ENCODE assay signal across 11 cellular contexts in genomic region chr1:21325731-21326387, GRCh38. TPM values are rescaled to one million over a fixed set of nuclear protein-coding genes. Genes with fewer than 3 reads are reported as not detected.
A peak's percentile ranks its signal among the peaks of the same experiment; 100 is the strongest.
DNase-seq lines count a peak whose midpoint lies in the region; ATAC-seq and TF ChIP-seq lines count a peak whose summit lies in the region.
"Had no signal": no experiment of that assay in that cellular context is flagged by ENCODE, and none has a peak within 500 bp of the region (broad histone marks: within the 10 kb centered on the region; RNA-seq: fewer than 3 reads in every experiment).

No MANE protein-coding gene starts in this region.

- H3K36me3 Mint-ChIP-seq in endothelial cell (ENCODE audit: low read depth, unreplicated experiment), result peaks cover 7% of the 10 kb centered on the region

- H3K9me3 ChIP-seq in AG04450 (ENCODE audit: control insufficient read depth, insufficient read depth, low read length), result no peaks in the 10 kb centered on the region
- no peaks in the 10 kb centered on the region for H3K9me3 ChIP-seq in Panc1 (ENCODE audit: control insufficient read depth, insufficient read depth, low read depth, low read length)
- H3K9me3 ChIP-seq in osteoblast (ENCODE audit: low read depth, low read length), result no peaks in the 10 kb centered on the region

- H4K20me1 ChIP-seq in osteoblast (ENCODE audit: insufficient read depth, low read length), result no peaks in the 10 kb centered on the region

- peaks cover 12% of the 10 kb centered on the region for H3K27me3 Mint-ChIP-seq in endothelial cell (ENCODE audit: unreplicated experiment)

- H3K27ac ChIP-seq in AG04450 (ENCODE audit: low read depth, low read length), result peak overlapping the region; percentile 95
- H3K27ac ChIP-seq in Panc1 (ENCODE audit: low read length), result peak overlapping the region; percentile 97
- no peak overlapping the region for H3K27ac ChIP-seq in osteoblast (ENCODE audit: low read depth, low read length)
- H3K27ac ChIP-seq in foreskin keratinocyte, result no peak overlapping the region
- H3K27ac ChIP-seq: VCaP had no signal

- H3K36me3 ChIP-seq in Panc1 (ENCODE audit: control insufficient read depth, insufficient read depth, low read length) (no peaks in the 10 kb centered on the region; the same call in 1 of the 2 replicates), osteoblast (ENCODE audit: insufficient read depth, low read length) (no peaks in the 10 kb centered on the region)

- H3K79me2 ChIP-seq in osteoblast (ENCODE audit: insufficient read depth, low read length), result peaks cover 12% of the 10 kb centered on the region

- TF ChIP-seq CTCF in AG04450 (IDR thresholded peaks at IDR 0.05; ENCODE audit: low read depth, low read length), result no peak
- TF ChIP-seq CTCF in Panc1 (IDR thresholded peaks at IDR 0.05), result no peak
- TF ChIP-seq CTCF in endothelial cell (IDR thresholded peaks at IDR 0.05; ENCODE audit: unreplicated experiment), result no peak
- TF ChIP-seq CTCF in osteoblast (IDR thresholded peaks at IDR 0.05; ENCODE audit: extremely low read depth, low read depth, low read length), result no peak
- TF ChIP-seq CTCF in foreskin keratinocyte (conservative IDR thresholded peaks at IDR 0.05), result no peak

- no peak overlapping the region for H3K4me3 Mint-ChIP-seq in endothelial cell (ENCODE audit: unreplicated experiment)

- H3K4me1 Mint-ChIP-seq in endothelial cell (ENCODE audit: unreplicated experiment), result peaks cover 86% of the 10 kb centered on the region

- in situ Hi-C loops in Panc1 (cut with HindIII; ENCODE audit: low pct_unique_long_range_greater_than_20kb, low sequenced_read_pairs), result no loop called here

- peak overlapping the region; percentile 78 for H3K27ac Mint-ChIP-seq in endothelial cell (ENCODE audit: unreplicated experiment)

- H3K4me3 ChIP-seq in AG04450 (ENCODE audit: low read depth, low read length) (no peak overlapping the region), Panc1 (ENCODE audit: low read depth in 2 of 2, low read length in 2 of 2) (peak overlapping the region in 1 of 2 experiments; percentile 38; a peak in 2 of 4 replicates), osteoblast (ENCODE audit: insufficient read depth, low read length) (no peak overlapping the region)
- H3K4me3 ChIP-seq: K562 had no signal

- BruUV-seq in Panc1 (replicated peaks; lab: Mats Ljungman, UMichigan), result no TSS peak

- H3K27me3 ChIP-seq in AG04450 (ENCODE audit: control insufficient read depth, insufficient read depth, low read length), result no peaks in the 10 kb centered on the region
- H3K27me3 ChIP-seq in Panc1 (ENCODE audit: control insufficient read depth, insufficient read depth, low read length), result no peaks in the 10 kb centered on the region
- H3K27me3 ChIP-seq in osteoblast (ENCODE audit: insufficient read depth, low read length), result no peaks in the 10 kb centered on the region
- H3K27me3 ChIP-seq in foreskin keratinocyte, result no peaks in the 10 kb centered on the region

- no peak overlapping the region for H3K4me2 ChIP-seq in osteoblast (ENCODE audit: insufficient read depth, low read length)

- H2AFZ ChIP-seq in osteoblast (ENCODE audit: low read length), result no peak overlapping the region

- no peak; the same call in 1 of the 2 replicates for ATAC-seq in Panc1
- no peak for ATAC-seq in foreskin keratinocyte
- ATAC-seq: K562 had no signal

- H3K4me1 ChIP-seq in Panc1 (ENCODE audit: control insufficient read depth, insufficient read depth, low read length) (peaks cover 91% of the 10 kb centered on the region), osteoblast (ENCODE audit: insufficient read depth, low read length) (peaks cover 40% of the 10 kb centered on the region), foreskin keratinocyte (peaks cover 33% of the 10 kb centered on the region)

- intact Hi-C loops in Panc1 (cut with micrococcal nuclease; ENCODE audit: unreplicated experiment), result no loop called here

- POLR2A ChIA-PET in AG04450 (lab: Yijun Ruan, JAX), result interaction anchor here (2.6 kb wide), 1 partner anchor 13 kb away, joined by 15 read pairs; no protein-coding TSS in a partner anchor
- POLR2A ChIA-PET in Panc1 (lab: Charles Lee), result interaction anchor here (0.6 kb wide), 2 partner anchors 35 to 107 kb away, joined by 5 to 9 read pairs; no protein-coding TSS in a partner anchor

- CTCF ChIA-PET in AG04450 (lab: Charles Lee), result interaction anchor here (0.6 to 3.5 kb wide), 6 partner anchors 9 to 94 kb away, joined by 3 to 22 read pairs (median 8); no protein-coding TSS in a partner anchor
- CTCF ChIA-PET in Panc1 (lab: Charles Lee), result interaction anchor here (1.0 to 2.5 kb wide), 5 partner anchors 12 to 93 kb away, joined by 4 to 17 read pairs (median 7); no protein-coding TSS in a partner anchor

- H3K9me3 Mint-ChIP-seq in endothelial cell (ENCODE audit: unreplicated experiment), result no peaks in the 10 kb centered on the region

- no peak for DNase-seq in AG04450 (ENCODE audit: low read depth, low spot score)
- DNase-seq in Panc1 (ENCODE audit: low read depth, low spot score), result no peak
- DNase-seq in endothelial cell (ENCODE audit: low spot score), result no peak
- DNase-seq in osteoblast (ENCODE audit: insufficient read length, low spot score, missing footprints), result peak; percentile 58
- no peak for DNase-seq in NCI-H2107 treated with DMSO at 0.1 percent for 48 hours (lab: John Stamatoyannopoulos, UW; ENCODE audit: unreplicated experiment)
- DNase-seq in foreskin keratinocyte, result no peak
- no peak for DNase-seq in GDM1 (lab: John Stamatoyannopoulos, UW)
- DNase-seq in RKO (ENCODE audit: low spot score), result no peak
- DNase-seq: DND-41 had no signal

RNA-seq across cellular contexts. Expression of gene ECE1, which starts 35.6 kb away (rescaled TPM):
- polyA plus RNA-seq in AG04450 (2011; rRNA removed) (145 and 161 TPM in 2 replicates), foreskin keratinocyte (28.0 and 34.0 TPM in 2 replicates)
- 84.2 and 92.4 TPM in 2 replicates for polyA minus RNA-seq in AG04450 (2011; rRNA and poly(A)+ RNA removed)
- total RNA-seq in Panc1 (2021; ENCODE audit: unreplicated experiment) (192 TPM), endothelial cell (ENCODE audit: unreplicated experiment) (328 TPM), osteoblast (32.6 and 34.8 TPM in 2 replicates), foreskin keratinocyte (51.1 and 63.5 TPM in 2 replicates)
- 250 TPM for polyA plus RNA-seq in Panc1 (2012; ENCODE audit: insufficient read length)

Comparison
In these comparisons a context has a peak if more than half of its experiments do, and no peak if none do; other contexts are left out.
1. H3K27ac ChIP-seq: peak in AG04450 (single experiment) and Panc1 (single experiment); none in osteoblast (single experiment) and foreskin keratinocyte (single experiment).